In the genomic region with DNA sequence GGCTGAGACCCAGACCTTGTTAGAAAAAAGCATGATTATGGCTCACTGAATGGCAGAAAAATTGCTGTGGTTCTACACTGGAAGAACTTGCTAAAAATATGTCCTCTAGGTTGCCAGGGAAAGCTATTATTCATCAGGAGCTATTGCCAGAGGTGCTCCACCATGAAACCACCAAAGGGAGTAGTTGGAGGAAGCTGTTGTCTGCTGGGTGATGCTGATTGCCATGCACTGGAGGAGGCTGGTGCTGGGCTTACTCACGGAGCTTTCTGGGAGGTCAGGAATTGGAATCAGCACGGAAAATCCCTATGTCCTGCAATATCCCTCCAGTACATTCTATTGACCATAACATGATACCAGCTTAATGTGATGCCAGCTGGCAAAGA, we compare ENCODE assay signal across 21 cellular contexts.
"Had no signal": no experiment of that assay in that cellular context is flagged by ENCODE, and none has a peak within 500 bp of the region (broad histone marks: within the 10 kb centered on the region; RNA-seq: fewer than 3 reads in every experiment).

No MANE protein-coding gene starts in this region.

- H3K27ac ChIP-seq: ascending aorta, epithelial cell of prostate, foreskin keratinocyte, thyroid gland had no signal

- ATAC-seq: activated naive CD4-positive, alpha-beta T cell treated with anti-CD3 and anti-CD28 coated beads, Interleukin-2, amount 50 U/mL, for 72 hours; activated T-helper 17 cell treated with anti-CD3 and anti-CD28 coated beads, Interleukin-2, amount 50 U/mL, for 72 hours; foreskin keratinocyte had no signal

- H3K4me1 Mint-ChIP-seq: activated T-helper 17 cell treated with anti-CD3 and anti-CD28 coated beads, Interleukin-2, amount 50 U/mL, for 72 hours; endodermal cell; immature natural killer cell had no signal

- H3K27me3 Mint-ChIP-seq: activated T-cell treated with anti-CD3 and anti-CD28 coated beads, Interleukin-2, amount 50 U/mL, for 24 hours had no signal

- H3K36me3 ChIP-seq: ascending aorta, thyroid gland had no signal

- H3K4me3 Mint-ChIP-seq: activated T-cell treated with anti-CD3 and anti-CD28 coated beads, Interleukin-2, amount 50 U/mL, for 24 hours; activated T-helper 17 cell treated with anti-CD3 and anti-CD28 coated beads, Interleukin-2, amount 50 U/mL, for 72 hours; endodermal cell; immature natural killer cell had no signal

- H3K4me3 ChIP-seq: ascending aorta, thyroid gland had no signal

- H3K27me3 ChIP-seq: ascending aorta, thyroid gland had no signal

- DNase-seq: activated CD4-positive, alpha-beta T cell treated with anti-CD3 and anti-CD28 coated beads for 1 hour; activated CD4-positive, alpha-beta T cell treated with anti-CD3 and anti-CD28 coated beads, Interleukin-2, amount 50 U/mL, for 4 hours; activated CD8-positive, alpha-beta memory T cell treated with anti-CD3 and anti-CD28 coated beads for 24 hours; activated CD8-positive, alpha-beta memory T cell treated with anti-CD3 and anti-CD28 coated beads, Interleukin-2, amount 50 U/mL, for 4 hours; activated T-cell treated with anti-CD3 and anti-CD28 coated beads, Interleukin-2, amount 50 U/mL, for 24 hours; cortex of kidney; endodermal cell; foreskin keratinocyte; immature natural killer cell; mesenchymal stem cell; occipital lobe; posterior cingulate gyrus; stimulated activated CD4-positive, alpha-beta T cell treated with anti-CD3 and anti-CD28 coated beads, Interleukin-4, amount 100 ng/mL, for 24 hours; stimulated activated naive CD4-positive, alpha-beta T cell treated with Interleukin-2 at 50 U/mL for 16 hours; substantia nigra; T-helper 1 cell; thyroid gland had no signal

- H3K9me3 ChIP-seq: thyroid gland had no signal

- H3K4me1 ChIP-seq: ascending aorta, foreskin keratinocyte, thyroid gland had no signal

- H3K27ac Mint-ChIP-seq: activated naive CD4-positive, alpha-beta T cell treated with anti-CD3 and anti-CD28 coated beads, Interleukin-2, amount 50 U/mL, for 72 hours; activated T-cell treated with anti-CD3 and anti-CD28 coated beads, Interleukin-2, amount 50 U/mL, for 24 hours; activated T-helper 17 cell treated with anti-CD3 and anti-CD28 coated beads, Interleukin-2, amount 50 U/mL, for 72 hours; endodermal cell; immature natural killer cell had no signal
